In genomic region chr6:151325075-151326050, GRCh38 we compare ENCODE assay signal across 1 cellular context.
TF ChIP-seq lines count a peak whose summit lies in the region.

No MANE protein-coding gene starts in this region.

TF ChIP-seq in HEK293, 187 proteins besides CTCF, POLR2A, EP300 and RAD21 (continued from another document):
- TF ChIP-seq ZSCAN30 (tag by site-specific recombination; IDR thresholded peaks at IDR 0.05): 0 out of 2 replicates have a peak, but pooled peaks have one; percentile 5
- no peak for TF ChIP-seq KLF16 (tag by site-specific recombination; IDR thresholded peaks at IDR 0.05)
- no peak for TF ChIP-seq ZNF169 (tag by site-specific recombination; IDR thresholded peaks at IDR 0.05)
- TF ChIP-seq ZBTB17 (tag by site-specific recombination; IDR thresholded peaks at IDR 0.05): peak; percentile 43
- TF ChIP-seq, protein P1, sequence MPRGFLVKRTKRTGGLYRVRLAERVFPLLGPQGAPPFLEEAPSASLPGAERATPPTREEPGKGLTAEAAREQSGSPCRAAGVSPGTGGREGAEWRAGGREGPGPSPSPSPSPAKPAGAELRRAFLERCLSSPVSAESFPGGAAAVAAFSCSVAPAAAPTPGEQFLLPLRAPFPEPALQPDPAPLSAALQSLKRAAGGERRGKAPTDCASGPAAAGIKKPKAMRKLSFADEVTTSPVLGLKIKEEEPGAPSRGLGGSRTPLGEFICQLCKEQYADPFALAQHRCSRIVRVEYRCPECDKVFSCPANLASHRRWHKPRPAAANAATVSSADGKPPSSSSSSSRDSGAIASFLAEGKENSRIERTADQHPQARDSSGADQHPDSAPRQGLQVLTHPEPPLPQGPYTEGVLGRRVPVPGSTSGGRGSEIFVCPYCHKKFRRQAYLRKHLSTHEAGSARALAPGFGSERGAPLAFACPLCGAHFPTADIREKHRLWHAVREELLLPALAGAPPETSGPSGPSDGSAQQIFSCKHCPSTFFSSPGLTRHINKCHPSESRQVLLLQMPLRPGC (tag by site-specific recombination; IDR thresholded peaks at IDR 0.05): 0 out of 2 replicates have a peak, but pooled peaks have one; percentile 11
- no peak for TF ChIP-seq ZNF558 (tag by site-specific recombination; IDR thresholded peaks at IDR 0.05)
- TF ChIP-seq ZNF248 (tag by site-specific recombination; IDR thresholded peaks at IDR 0.05): no peak
- TF ChIP-seq REPIN1 (tag by site-specific recombination; IDR thresholded peaks at IDR 0.05; ENCODE audit: low read depth): peak; percentile 12; the same call in 1 of the 2 replicates
- TF ChIP-seq ZNF792 (tag by site-specific recombination; IDR thresholded peaks at IDR 0.05): no peak
- no peak for TF ChIP-seq MZF1 (tag by site-specific recombination; IDR thresholded peaks at IDR 0.05; ENCODE audit: borderline replicate concordance)
- TF ChIP-seq ZNF366 (tag by site-specific recombination; conservative IDR thresholded peaks at IDR 0.05): peak; percentile 51; the same call in 1 of the 2 replicates
- no peak for TF ChIP-seq SP7 (tag by site-specific recombination; IDR thresholded peaks at IDR 0.05)
- no peak for TF ChIP-seq ZNF664 (tag by site-specific recombination; IDR thresholded peaks at IDR 0.05)
- no peak for TF ChIP-seq KLF7 (tag by site-specific recombination; IDR thresholded peaks at IDR 0.05; ENCODE audit: borderline replicate concordance)
